Comparison of ENCODE assay signal across 9 cellular contexts in genomic region chr1:101241485-101242225, GRCh38. TPM values are rescaled to one million over a fixed set of nuclear protein-coding genes. Genes with fewer than 3 reads are reported as not detected.
A peak's percentile ranks its signal among the peaks of the same experiment; 100 is the strongest.
DNase-seq lines count a peak whose midpoint lies in the region; ATAC-seq and TF ChIP-seq lines count a peak whose summit lies in the region.
"Had no signal": no experiment of that assay in that cellular context is flagged by ENCODE, and none has a peak within 500 bp of the region (broad histone marks: within the 10 kb centered on the region; RNA-seq: fewer than 3 reads in every experiment).

No MANE protein-coding gene starts in this region.

- H3K4me1 Mint-ChIP-seq in naive B cell, result peaks cover 62 to 73% (median 63%) of the 10 kb centered on the region in 3 donors

- H3K27ac Mint-ChIP-seq in naive B cell, result peak overlapping the region in 5 of 6 donors; percentile 7 to 90 (median 69)

- H3K9me3 Mint-ChIP-seq in naive B cell, result peaks cover 0 to 1% (median 0%) of the 10 kb centered on the region in 7 donors

- H3K4me3 Mint-ChIP-seq in naive B cell, result peak overlapping the region in 7 of 8 donors; percentile 33 to 98 (median 56)

- peaks cover 21 to 44% of the 10 kb centered on the region in 2 donors for H3K36me3 Mint-ChIP-seq in naive B cell

- TF ChIP-seq CTCF in coronary artery (IDR thresholded peaks at IDR 0.05), result no peak

- peak; percentile 36 for ATAC-seq in GM18520 (IDR thresholded peaks at IDR 0.05; ENCODE audit: unreplicated experiment)
- ATAC-seq in GM21526 (IDR thresholded peaks at IDR 0.05; ENCODE audit: low FRiP score, unreplicated experiment), result peak; percentile 42
- peak in 1 of 2 donors; percentile 9 for ATAC-seq in naive B cell (ENCODE audit: low read depth in 2 of 2)
- ATAC-seq: Right ventricle myocardium inferior had no signal

- H3K27me3 Mint-ChIP-seq in naive B cell, result no peaks in the 10 kb centered on the region

- no peak overlapping the region for H3K4me3 ChIP-seq in coronary artery

- peak; percentile 57 for DNase-seq in MV-4-11 (lab: John Stamatoyannopoulos, UW)
- peak; percentile 27 for DNase-seq in naive B cell
- no peak for DNase-seq in activated CD8-positive, alpha-beta memory T cell treated with anti-CD3 and anti-CD28 coated beads, Interleukin-2, amount 50 U/mL, for 4 hours
- DNase-seq in coronary artery (ENCODE audit: low spot score), result no peak
- no peak for DNase-seq in NCI-H510A (lab: John Stamatoyannopoulos, UW)
- DNase-seq: NCI-H1092 treated with DMSO at 0.1 percent for 48 hours had no signal

- H3K27ac ChIP-seq in coronary artery, result no peak overlapping the region

RNA-seq across cellular contexts. Expression of gene S1PR1, which starts 4.8 kb away (rescaled TPM):
- 100 to 1,000 TPM; 102 to 159 (median 133) TPM for polyA plus RNA-seq in naive B cell (ENCODE audit: low read depth in 6 of 6)

Comparison
In these comparisons a context has a peak if more than half of its experiments do, and no peak if none do; other contexts are left out.
1. DNase-seq: peak in MV-4-11 (single experiment) and naive B cell (single experiment); none in activated CD8-positive, alpha-beta memory T cell treated with anti-CD3 and anti-CD28 coated beads, Interleukin-2, amount 50 U/mL, for 4 hours (single experiment), coronary artery (single experiment) and NCI-H510A (single experiment).